ENCODE assay signal across 8 cellular contexts in the genomic region with DNA sequence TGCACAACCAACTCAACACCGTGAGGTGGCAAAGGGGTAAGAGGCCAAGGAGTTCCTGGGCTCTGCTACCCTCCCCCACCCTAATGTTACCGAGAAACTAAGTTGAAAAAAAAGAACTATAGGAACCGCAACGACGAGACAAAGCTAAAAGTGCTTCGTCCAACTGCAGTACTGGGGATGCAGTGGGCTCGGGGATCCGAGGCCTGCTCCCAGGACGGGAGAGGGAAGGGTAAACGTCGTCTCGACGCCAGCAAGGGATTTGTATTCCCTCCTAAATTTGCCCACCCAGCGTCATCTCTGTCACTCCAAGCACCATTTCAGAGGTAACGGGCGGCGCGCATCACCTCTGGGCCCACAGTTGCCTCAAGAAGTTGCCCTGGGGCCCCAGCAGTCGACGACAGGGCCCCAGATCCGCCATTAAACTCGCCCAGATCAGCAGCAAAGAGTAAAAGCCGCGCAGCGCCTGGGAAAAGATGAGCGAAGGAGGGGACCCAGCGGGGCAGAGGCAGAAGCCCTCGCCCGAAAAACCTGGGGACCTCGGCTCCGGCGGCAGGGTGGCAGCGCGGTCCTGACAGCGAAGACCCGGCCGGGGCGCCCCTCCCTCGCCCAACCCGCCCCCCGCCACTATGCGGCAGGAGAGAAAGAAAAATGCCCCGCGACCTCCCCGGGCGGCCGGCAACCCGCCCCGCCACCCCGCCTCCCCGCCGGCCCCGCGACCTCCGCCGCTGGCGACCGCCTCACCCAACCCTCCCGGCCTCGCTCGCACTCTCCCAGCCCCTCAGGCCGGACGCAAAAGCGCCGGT. TPM values are rescaled to one million over a fixed set of nuclear protein-coding genes. Genes with fewer than 3 reads are reported as not detected.
DNase-seq lines count a peak whose midpoint lies in the region; ATAC-seq and TF ChIP-seq lines count a peak whose summit lies in the region.

No MANE protein-coding gene starts in this region.

- H3K4me1 ChIP-seq in Panc1 (ENCODE audit: control insufficient read depth, insufficient read depth, low read length) (peaks cover 12% of the 10 kb centered on the region), ovary (ENCODE audit: insufficient read depth) (peaks cover 5% of the 10 kb centered on the region), transverse colon (peaks cover 9 to 27% (median 18%) of the 10 kb centered on the region in 4 donors)

- H3K4me3 ChIP-seq in GM06990 (replicated peaks; ENCODE audit: low read depth, low read length) (peak overlapping the region; percentile 86), Panc1 (ENCODE audit: low read depth in 2 of 2, low read length in 2 of 2) (peak overlapping the region; percentile 73 to 80), ovary (peak overlapping the region; percentile 96), transverse colon (peak overlapping the region; percentile 69 to 95 (median 86))

- 0 to 1% (median 0%) methylated on average over 45 to 62 of the region's 65 CpGs for WGBS in ovary, 3 donors
- WGBS in transverse colon (ENCODE audit: low coverage in 1 of 2), 2 donors, result 0 to 6% methylated on average over 2 to 19 of the region's 65 CpGs

- H3K36me3 ChIP-seq in GM06990 (ENCODE audit: control insufficient read depth, insufficient read depth, low read length) (no peaks in the 10 kb centered on the region; the same call in 1 of the 2 replicates), Panc1 (ENCODE audit: control insufficient read depth, insufficient read depth, low read length) (no peaks in the 10 kb centered on the region; the same call in 1 of the 2 replicates), ovary (no peaks in the 10 kb centered on the region), transverse colon (peaks cover 0 to 10% (median 1%) of the 10 kb centered on the region in 4 donors)

- H3K27me3 ChIP-seq in GM06990 (replicated peaks; ENCODE audit: control insufficient read depth, insufficient read depth, low read length) (no peaks in the 10 kb centered on the region), Panc1 (ENCODE audit: control insufficient read depth, insufficient read depth, low read length) (no peaks in the 10 kb centered on the region), ovary (no peaks in the 10 kb centered on the region), transverse colon (no peaks in the 10 kb centered on the region)

- TF ChIP-seq POLR2A in ovary (IDR thresholded peaks at IDR 0.05) (no peak), transverse colon (IDR thresholded peaks at IDR 0.05) (peak; percentile 13)

- TF ChIP-seq EP300 in ovary (IDR thresholded peaks at IDR 0.05) (no peak), transverse colon (IDR thresholded peaks at IDR 0.05; ENCODE audit: low read depth) (no peak)

- DNase-seq in GM06990 (ENCODE audit: extremely low read depth, insufficient read length) (peak; percentile 67), Panc1 (ENCODE audit: low read depth, low spot score) (no peak), glomerular visceral epithelial cell (ENCODE audit: extremely low spot score) (peak; percentile 30), ovary (peak in 2 of 5 donors; percentile 30 to 65), transverse colon (peak; percentile 35)
- DNase-seq in activated naive CD4-positive, alpha-beta T cell treated with Interleukin-2 at 50 U/mL for 16 hours, result peak; percentile 54

- ATAC-seq in HG02623 (IDR thresholded peaks at IDR 0.05; ENCODE audit: unreplicated experiment) (peak; percentile 7), Panc1 (peak; percentile 2; the same call in 1 of the 2 replicates), GM21367 (IDR thresholded peaks at IDR 0.05; ENCODE audit: unreplicated experiment) (no peak)

- TF ChIP-seq CTCF in GM06990 (IDR thresholded peaks at IDR 0.05; ENCODE audit: insufficient read depth, low read length, poor library complexity, severe bottlenecking) (no peak), Panc1 (IDR thresholded peaks at IDR 0.05) (no peak), ovary (IDR thresholded peaks at IDR 0.05) (no peak), transverse colon (IDR thresholded peaks at IDR 0.05) (peak in 1 of 5 experiments; percentile 19)

- in situ Hi-C loops in Panc1 (cut with HindIII; ENCODE audit: low pct_unique_long_range_greater_than_20kb, low sequenced_read_pairs), result no loop called here
- in situ Hi-C loops in transverse colon (cut with MboI; ENCODE audit: low pct_ligation_motif_present in 1 of 4, low pct_unique_long_range_greater_than_20kb in 1 of 4, low sequenced_read_pairs in 3 of 4), result no loop called here

- H3K9me3 ChIP-seq in Panc1 (ENCODE audit: control insufficient read depth, insufficient read depth, low read depth, low read length) (no peaks in the 10 kb centered on the region), ovary (no peaks in the 10 kb centered on the region), transverse colon (no peaks in the 10 kb centered on the region)

- intact Hi-C loops in Panc1 (cut with micrococcal nuclease; ENCODE audit: unreplicated experiment), result no loop called here
- intact Hi-C loops in ovary (cut with DNase I), result loop anchor here (5.0 to 10.0 kb wide), 6 partner anchors 78 to 912 kb away; partner anchors contain the start of genes PSPC1 (in 3 of the 4), ZMYM2 (in 2 of the 4), EEF1AKMT1 (in 1 of the 4) and MPHOSPH8 (in 1 of the 4)
- intact Hi-C loops in transverse colon (cut with DNase I; ENCODE audit: low total_unique reads), result loop anchor here (1.0 to 5.0 kb wide), 2 partner anchors 80 to 95 kb away; partner anchors contain the start of genes PSPC1 and ZMYM2

- H3K27ac ChIP-seq in Panc1 (ENCODE audit: low read length), result peak overlapping the region; percentile 89
- peak overlapping the region; percentile 98 for H3K27ac ChIP-seq in ovary
- H3K27ac ChIP-seq in transverse colon, result peak overlapping the region; percentile 96 to 100 (median 99)

- no TSS peak for BruUV-seq in Panc1 (replicated peaks; lab: Mats Ljungman, UMichigan)

- POLR2A ChIA-PET in Panc1 (lab: Charles Lee), result no interaction called here

- CTCF ChIA-PET in Panc1 (lab: Charles Lee), result no interaction called here

RNA-seq across cellular contexts. Expression of gene ZMYM5, which starts 0.7 kb away (rescaled TPM):
- 11.8 TPM for total RNA-seq in Panc1 (2021; ENCODE audit: unreplicated experiment)
- 4.1 TPM for polyA plus RNA-seq in Panc1 (2012; ENCODE audit: insufficient read length)
- total RNA-seq in ovary, result 10 to 100 TPM; 13.3 to 19.4 (median 15.9) TPM
- polyA plus RNA-seq in ovary, result 10 to 100 TPM in 1 of 2 donors, 1 to 10 TPM in 1; 8.0 to 10.3 TPM
- total RNA-seq in transverse colon, result 100 to 1,000 TPM in 1 of 4 donors, 10 to 100 TPM in 2, 1 to 10 TPM in 1; 4.9 to 259 (median 14.3) TPM
